ENCODE assay signal across 10 cellular contexts in genomic region chr1:170494369-170494768, GRCh38. TPM values are rescaled to one million over a fixed set of nuclear protein-coding genes. Genes with fewer than 3 reads are reported as not detected.
DNase-seq lines count a peak whose midpoint lies in the region; ATAC-seq and TF ChIP-seq lines count a peak whose summit lies in the region.
"Had no signal": no experiment of that assay in that cellular context is flagged by ENCODE, and none has a peak within 500 bp of the region (broad histone marks: within the 10 kb centered on the region; RNA-seq: fewer than 3 reads in every experiment).

No MANE protein-coding gene starts in this region.

- ATAC-seq in GM23338 (no peak), HG03342 (IDR thresholded peaks at IDR 0.05; ENCODE audit: unreplicated experiment) (no peak)
- ATAC-seq: psoas muscle had no signal

- CTCF ChIA-PET in activated naive CD4-positive, alpha-beta T cell treated with anti-CD3 and anti-CD28 coated beads, Interleukin-2, amount 10 ng/mL, durations not matched to agents 7 days and 5 days (lab: Charles Lee), result no interaction called here

- no peaks in the 10 kb centered on the region for H4K20me1 ChIP-seq in GM23338 (replicated peaks; ENCODE audit: insufficient read depth)

- no peaks in the 10 kb centered on the region for H3K9me2 ChIP-seq in GM23338 (ENCODE audit: insufficient read depth)

- peaks cover 39% of the 10 kb centered on the region for H3K4me1 ChIP-seq in GM23338 (ENCODE audit: insufficient read depth)
- no peaks in the 10 kb centered on the region for H3K4me1 ChIP-seq in SJCRH30
- H3K4me1 ChIP-seq: psoas muscle had no signal

- H3K27ac ChIP-seq in GM23338 (ENCODE audit: low read depth) (no peak overlapping the region), SJCRH30 (no peak overlapping the region)
- H3K27ac ChIP-seq: psoas muscle had no signal

- DNase-seq in GM23338 (ENCODE audit: low spot score), result peak; percentile 31
- DNase-seq in SJCRH30, result peak; percentile 19 to 59
- DNase-seq in fibroblast of mammary gland (ENCODE audit: low read depth), result peak; percentile 27
- peak; percentile 78 for DNase-seq in pulmonary artery endothelial cell (ENCODE audit: low read depth, low spot score)
- no peak for DNase-seq in activated naive CD4-positive, alpha-beta T cell treated with anti-CD3 and anti-CD28 coated beads, Interleukin-2, amount 10 ng/mL, durations not matched to agents 7 days and 5 days
- DNase-seq in NCI-H510A (lab: John Stamatoyannopoulos, UW), result no peak
- no peak for DNase-seq in amygdala (lab: John Stamatoyannopoulos, UW)
- DNase-seq: hippocampal formation, psoas muscle had no signal

- H3K4me2 ChIP-seq in GM23338, result peak overlapping the region; percentile 56; the same call in 1 of the 2 replicates

- H3K36me3 Mint-ChIP-seq in GM23338 (ENCODE audit: low read depth), result no peaks in the 10 kb centered on the region
- H3K36me3 Mint-ChIP-seq in activated naive CD4-positive, alpha-beta T cell treated with anti-CD3 and anti-CD28 coated beads, Interleukin-2, amount 10 ng/mL, durations not matched to agents 7 days and 5 days, result no peaks in the 10 kb centered on the region

- H3K9me3 Mint-ChIP-seq in GM23338, result no peaks in the 10 kb centered on the region
- H3K9me3 Mint-ChIP-seq in activated naive CD4-positive, alpha-beta T cell treated with anti-CD3 and anti-CD28 coated beads, Interleukin-2, amount 10 ng/mL, durations not matched to agents 7 days and 5 days, result no peaks in the 10 kb centered on the region

- no peak overlapping the region for H3K4me3 ChIP-seq in GM23338
- no peak overlapping the region for H3K4me3 ChIP-seq in SJCRH30
- H3K4me3 ChIP-seq in fibroblast of mammary gland (ENCODE audit: control insufficient read depth, low read depth, low read length), result no peak overlapping the region
- H3K4me3 ChIP-seq: psoas muscle had no signal

- H3K9me3 ChIP-seq in SJCRH30 (replicated peaks), result no peaks in the 10 kb centered on the region
- H3K9me3 ChIP-seq: psoas muscle had no signal

- peaks cover 3% of the 10 kb centered on the region for H3K27me3 Mint-ChIP-seq in GM23338 (ENCODE audit: insufficient read depth, low read depth, poor library complexity)
- peaks cover 10% of the 10 kb centered on the region for H3K27me3 Mint-ChIP-seq in activated naive CD4-positive, alpha-beta T cell treated with anti-CD3 and anti-CD28 coated beads, Interleukin-2, amount 10 ng/mL, durations not matched to agents 7 days and 5 days

- no peaks in the 10 kb centered on the region for H3K79me2 ChIP-seq in GM23338 (replicated peaks; ENCODE audit: insufficient read depth)

- peak overlapping the region; percentile 38; the same call in 1 of the 2 replicates for H2AFZ ChIP-seq in GM23338

- no peak overlapping the region for H3K4me3 Mint-ChIP-seq in GM23338
- no peak overlapping the region for H3K4me3 Mint-ChIP-seq in activated naive CD4-positive, alpha-beta T cell treated with anti-CD3 and anti-CD28 coated beads, Interleukin-2, amount 10 ng/mL, durations not matched to agents 7 days and 5 days

- peaks cover 38% of the 10 kb centered on the region for H3K4me1 Mint-ChIP-seq in GM23338
- H3K4me1 Mint-ChIP-seq in activated naive CD4-positive, alpha-beta T cell treated with anti-CD3 and anti-CD28 coated beads, Interleukin-2, amount 10 ng/mL, durations not matched to agents 7 days and 5 days, result peaks cover 3% of the 10 kb centered on the region

- TF ChIP-seq CTCF in GM23338 (conservative IDR thresholded peaks at IDR 0.05; ENCODE audit: low read depth in 2 of 2) (no peak), fibroblast of mammary gland (conservative IDR thresholded peaks at IDR 0.05; ENCODE audit: control insufficient read depth, insufficient read depth, low read depth, low read length) (no peak)

- H3K27me3 ChIP-seq in GM23338 (ENCODE audit: insufficient read depth), result no peaks in the 10 kb centered on the region
- no peaks in the 10 kb centered on the region for H3K27me3 ChIP-seq in SJCRH30

- peak overlapping the region; percentile 37; the same call in 1 of the 2 replicates for H3K27ac Mint-ChIP-seq in GM23338
- H3K27ac Mint-ChIP-seq in activated naive CD4-positive, alpha-beta T cell treated with anti-CD3 and anti-CD28 coated beads, Interleukin-2, amount 10 ng/mL, durations not matched to agents 7 days and 5 days, result no peak overlapping the region

- no peaks in the 10 kb centered on the region for H3K36me3 ChIP-seq in GM23338 (ENCODE audit: insufficient read depth)
- no peaks in the 10 kb centered on the region for H3K36me3 ChIP-seq in SJCRH30

- no peaks in the 10 kb centered on the region for H3F3A ChIP-seq in GM23338 (replicated peaks; ENCODE audit: low read depth)

TF ChIP-seq in GM23338, 12 proteins besides CTCF, POLR2A, EP300 and RAD21 (continues in another document):
- TF ChIP-seq EZH2 (IDR thresholded peaks at IDR 0.05; ENCODE audit: low read depth, unreplicated experiment) (no peak), NANOG (IDR thresholded peaks at IDR 0.05; ENCODE audit: borderline replicate concordance) (no peak), EZH2phosphoT487 (IDR thresholded peaks at IDR 0.05; ENCODE audit: unreplicated experiment) (no peak), ZNF462 (CRISPR knock-in tag; IDR thresholded peaks at IDR 0.05) (no peak), JUNB (IDR thresholded peaks at IDR 0.05; ENCODE audit: unreplicated experiment) (no peak), POLR2AphosphoS5 (IDR thresholded peaks at IDR 0.05; ENCODE audit: low read depth) (no peak), CREB1 (CRISPR knock-in tag; IDR thresholded peaks at IDR 0.05; ENCODE audit: low read depth) (no peak), ETS1 (IDR thresholded peaks at IDR 0.05) (no peak)

RNA-seq across cellular contexts. Expression of gene GORAB, which starts 37.6 kb away (rescaled TPM):
- 11.6 and 21.1 TPM in 2 replicates for total RNA-seq in GM23338 (2014; rRNA removed; shearing (Covaris generic))
- polyA plus RNA-seq in GM23338 (2016; fragmentation: Nextera tagmentation; extraction: Ambion mirVana), result 10.4 and 10.9 TPM in 2 replicates
- total RNA-seq in SJCRH30 (2014; rRNA removed; shearing (Covaris generic)), result 9.0 and 10.9 TPM in 2 replicates
- 5.6 and 12.3 TPM in 2 replicates for total RNA-seq in pulmonary artery endothelial cell

Comparison
In these comparisons a context has a peak if more than half of its experiments do, and no peak if none do; other contexts are left out.
1. DNase-seq: peak in GM23338 (single experiment), SJCRH30 (2 of 2), fibroblast of mammary gland (single experiment) and pulmonary artery endothelial cell (single experiment); none in activated naive CD4-positive, alpha-beta T cell treated with anti-CD3 and anti-CD28 coated beads, Interleukin-2, amount 10 ng/mL, durations not matched to agents 7 days and 5 days (single experiment), NCI-H510A (single experiment) and amygdala (0 of 56).